In genomic region chr13:29791997-29792775, GRCh38 we compare ENCODE assay signal across 19 cellular contexts.
"Had no signal": no experiment of that assay in that cellular context is flagged by ENCODE, and none has a peak within 500 bp of the region (broad histone marks: within the 10 kb centered on the region; RNA-seq: fewer than 3 reads in every experiment).

No MANE protein-coding gene starts in this region.

- H3K4me3 ChIP-seq: esophagus muscularis mucosa, hepatocyte, lower lobe of right lung, right atrium auricular region, tibial artery, uterus had no signal

- H2AFZ ChIP-seq: hepatocyte had no signal

- H3K4me2 ChIP-seq: hepatocyte had no signal

- ATAC-seq: left colon, lower lobe of right lung had no signal

- H3K36me3 ChIP-seq: brain microvascular endothelial cell, esophagus muscularis mucosa, lower lobe of right lung, right atrium auricular region, tibial artery, uterus had no signal

- H3K9me3 ChIP-seq: esophagus muscularis mucosa, lower lobe of right lung, right atrium auricular region, tibial artery, uterus had no signal

- H3K27ac ChIP-seq: brain microvascular endothelial cell, esophagus muscularis mucosa, hepatocyte, lower lobe of right lung, right atrium auricular region, tibial artery, uterus, VCaP had no signal

- H3K27me3 ChIP-seq: brain microvascular endothelial cell, esophagus muscularis mucosa, hepatocyte, right atrium auricular region, tibial artery, uterus had no signal

- DNase-seq: activated CD4-positive, alpha-beta T cell treated with anti-CD3 and anti-CD28 coated beads, Interleukin-2, amount 50 U/mL, for 48 hours; activated CD4-positive, CD25-positive, alpha-beta regulatory T cell treated with anti-CD3 and anti-CD28 coated beads, Interleukin-2, amount 50 U/mL, for 72 hours; amygdala; brain microvascular endothelial cell; cerebellar nuclear complex; effector CD8-positive, alpha-beta T cell; islet precursor cell; left colon; lower lobe of right lung; occipital lobe; stimulated activated CD4-positive, alpha-beta T cell treated with anti-CD3 and anti-CD28 coated beads, Interleukin-12 subunit alpha, Interleukin-12 subunit beta, amount 100 ng/mL, for 4 hours; stimulated activated CD4-positive, alpha-beta T cell treated with anti-CD3 and anti-CD28 coated beads, Interleukin-1b, Interleukin-23, amount 100 ng/mL, for 48 hours; stimulated activated naive CD4-positive, alpha-beta T cell treated with Interleukin-2 at 50 U/mL for 16 hours; tibial artery; uterus had no signal
